Comparison of ENCODE assay signal across 27 cellular contexts in genomic region chr7:29478687-29479086, GRCh38.
"Had no signal": no experiment of that assay in that cellular context is flagged by ENCODE, and none has a peak within 500 bp of the region (broad histone marks: within the 10 kb centered on the region; RNA-seq: fewer than 3 reads in every experiment).

No MANE protein-coding gene starts in this region.

- H3K9me3 ChIP-seq: breast epithelium, Peyer's patch, SJSA1 had no signal

- H3K36me3 ChIP-seq: breast epithelium, Peyer's patch, SJSA1 had no signal

- H3K9me3 Mint-ChIP-seq: activated CD4-positive, alpha-beta memory T cell treated with anti-CD3 and anti-CD28 coated beads, Interleukin-2, amount 10 ng/mL, durations not matched to agents 7 days and 5 days; activated naive CD4-positive, alpha-beta T cell treated with anti-CD3 and anti-CD28 coated beads, Interleukin-2, amount 10 ng/mL, durations not matched to agents 7 days and 5 days; activated naive CD8-positive, alpha-beta T cell treated with anti-CD3 and anti-CD28 coated beads for 36 hours; activated T-helper 2 cell treated with anti-CD3 and anti-CD28 coated beads, Interferon-gamma antibody, Interleukin-2, Interleukin-4, amounts not matched to agents 10 μg/mL and 5 μg/mL and 100 μg/mL, durations not matched to agents 14 hours and 24 hours and 36 hours; central memory CD8-positive, alpha-beta T cell had no signal

- ATAC-seq: activated CD4-positive, alpha-beta T cell treated with anti-CD3 and anti-CD28 coated beads for 36 hours had no signal

- DNase-seq: activated CD4-positive, alpha-beta memory T cell treated with anti-CD3 and anti-CD28 coated beads, Interleukin-2, amount 10 ng/mL, durations not matched to agents 7 days and 5 days; activated CD4-positive, alpha-beta T cell treated with anti-CD3 and anti-CD28 coated beads for 36 hours; activated CD4-positive, alpha-beta T cell treated with anti-CD3 and anti-CD28 coated beads, Interleukin-2, amount 50 U/mL, for 1 hour; activated CD4-positive, CD25-positive, alpha-beta regulatory T cell; activated gamma-delta T cell treated with Interleukin-2 at 50 U/mL for 16 hours; activated naive CD4-positive, alpha-beta T cell treated with anti-CD3 and anti-CD28 coated beads, Interleukin-2, amount 10 ng/mL, durations not matched to agents 7 days and 5 days; activated naive CD8-positive, alpha-beta T cell treated with anti-CD3 and anti-CD28 coated beads for 36 hours; activated T-cell treated with anti-CD3 and anti-CD28 coated beads for 4 hours; activated T-cell treated with anti-CD3 and anti-CD28 coated beads, Interleukin-2, amount 50 U/mL, for 48 hours; anterior cingulate cortex; Kasumi-1; KBM-7; NCI-H1105 treated with DMSO at 0.1 percent for 48 hours; NCI-H1436 treated with DMSO at 0.1 percent for 48 hours; NCI-H187; NCI-H2081; NCI-H510A treated with DMSO at 0.1 percent for 48 hours; Peyer's patch; Right ventricle myocardium superior; T-helper 2 cell; T1000 had no signal

- H3K27ac ChIP-seq: breast epithelium, RWPE1, SJSA1 had no signal

- H3K4me1 Mint-ChIP-seq: activated CD4-positive, alpha-beta memory T cell treated with anti-CD3 and anti-CD28 coated beads, Interleukin-2, amount 10 ng/mL, durations not matched to agents 7 days and 5 days; activated CD4-positive, alpha-beta T cell treated with anti-CD3 and anti-CD28 coated beads for 36 hours; activated naive CD4-positive, alpha-beta T cell treated with anti-CD3 and anti-CD28 coated beads, Interleukin-2, amount 10 ng/mL, durations not matched to agents 7 days and 5 days; activated naive CD8-positive, alpha-beta T cell treated with anti-CD3 and anti-CD28 coated beads for 36 hours; central memory CD8-positive, alpha-beta T cell had no signal

- H3K27ac Mint-ChIP-seq: activated CD4-positive, alpha-beta memory T cell treated with anti-CD3 and anti-CD28 coated beads, Interleukin-2, amount 10 ng/mL, durations not matched to agents 7 days and 5 days; activated CD4-positive, alpha-beta T cell treated with anti-CD3 and anti-CD28 coated beads for 36 hours; activated naive CD4-positive, alpha-beta T cell treated with anti-CD3 and anti-CD28 coated beads, Interleukin-2, amount 10 ng/mL, durations not matched to agents 7 days and 5 days; activated naive CD8-positive, alpha-beta T cell treated with anti-CD3 and anti-CD28 coated beads for 36 hours; activated T-helper 2 cell treated with anti-CD3 and anti-CD28 coated beads, Interferon-gamma antibody, Interleukin-2, Interleukin-4, amounts not matched to agents 10 μg/mL and 5 μg/mL and 100 μg/mL, durations not matched to agents 14 hours and 24 hours and 36 hours had no signal

- H3K27me3 Mint-ChIP-seq: activated CD4-positive, alpha-beta memory T cell treated with anti-CD3 and anti-CD28 coated beads, Interleukin-2, amount 10 ng/mL, durations not matched to agents 7 days and 5 days; activated CD4-positive, alpha-beta T cell treated with anti-CD3 and anti-CD28 coated beads for 36 hours; central memory CD8-positive, alpha-beta T cell had no signal

- H3K4me3 Mint-ChIP-seq: activated CD4-positive, alpha-beta memory T cell treated with anti-CD3 and anti-CD28 coated beads, Interleukin-2, amount 10 ng/mL, durations not matched to agents 7 days and 5 days; activated CD4-positive, alpha-beta T cell treated with anti-CD3 and anti-CD28 coated beads for 36 hours; activated naive CD4-positive, alpha-beta T cell treated with anti-CD3 and anti-CD28 coated beads, Interleukin-2, amount 10 ng/mL, durations not matched to agents 7 days and 5 days; activated naive CD8-positive, alpha-beta T cell treated with anti-CD3 and anti-CD28 coated beads for 36 hours; central memory CD8-positive, alpha-beta T cell had no signal

- H3K36me3 Mint-ChIP-seq: activated naive CD4-positive, alpha-beta T cell treated with anti-CD3 and anti-CD28 coated beads, Interleukin-2, amount 10 ng/mL, durations not matched to agents 7 days and 5 days; activated naive CD8-positive, alpha-beta T cell treated with anti-CD3 and anti-CD28 coated beads for 36 hours had no signal

- H3K27me3 ChIP-seq: breast epithelium, Peyer's patch had no signal

- FAIRE-seq: TTC549 had no signal

- H3K4me1 ChIP-seq: breast epithelium had no signal

- H3K4me3 ChIP-seq: breast epithelium, SJSA1 had no signal
